13 cellular contexts compared by ENCODE assay signal in genomic region chr12:49044660-49045059, GRCh38. TPM values are rescaled to one million over a fixed set of nuclear protein-coding genes. Genes with fewer than 3 reads are reported as not detected.
"Had no signal": no experiment of that assay in that cellular context is flagged by ENCODE, and none has a peak within 500 bp of the region (broad histone marks: within the 10 kb centered on the region; RNA-seq: fewer than 3 reads in every experiment).

No MANE protein-coding gene starts in this region.

- H3K27ac ChIP-seq: body of pancreas, gastroesophageal sphincter, parathyroid adenoma, transverse colon had no signal

- H3K27me3 ChIP-seq: body of pancreas, gastroesophageal sphincter, transverse colon had no signal

- H3K4me3 ChIP-seq: body of pancreas, gastroesophageal sphincter, transverse colon had no signal

- H3K4me1 Mint-ChIP-seq: neural crest cell had no signal

- H3K27me3 Mint-ChIP-seq: activated naive CD4-positive, alpha-beta T cell treated with anti-CD3 and anti-CD28 coated beads, Interleukin-2, amount 50 U/mL, for 24 hours had no signal

- ATAC-seq: body of pancreas had no signal

- H3K9me3 Mint-ChIP-seq: activated naive CD4-positive, alpha-beta T cell treated with anti-CD3 and anti-CD28 coated beads, Interleukin-2, amount 50 U/mL, for 24 hours; neural crest cell; T-helper 2 cell treated with Interferon-gamma antibody and Interleukin-4, amounts not matched to agents 5 μg/mL and 100 μg/mL, for 36 hours had no signal

- DNase-seq: activated CD4-positive, CD25-positive, alpha-beta regulatory T cell treated with anti-CD3 and anti-CD28 coated beads, Interleukin-2, amount 50 U/mL, for 72 hours; activated T-cell treated with anti-CD3 and anti-CD28 coated beads for 4 hours; amniotic stem cell; body of pancreas; effector memory CD4-positive, alpha-beta T cell; retina; small intestine; transverse colon had no signal

- H3K27ac Mint-ChIP-seq: T-helper 2 cell treated with Interferon-gamma antibody and Interleukin-4, amounts not matched to agents 5 μg/mL and 100 μg/mL, for 36 hours had no signal

- H3K4me1 ChIP-seq: body of pancreas, gastroesophageal sphincter, parathyroid adenoma, transverse colon had no signal

- H3K4me3 Mint-ChIP-seq: activated naive CD4-positive, alpha-beta T cell treated with anti-CD3 and anti-CD28 coated beads, Interleukin-2, amount 50 U/mL, for 24 hours; neural crest cell; T-helper 2 cell treated with Interferon-gamma antibody and Interleukin-4, amounts not matched to agents 5 μg/mL and 100 μg/mL, for 36 hours had no signal

- H3K9me3 ChIP-seq: body of pancreas, gastroesophageal sphincter, transverse colon had no signal

RNA-seq across cellular contexts. Expression of gene RHEBL1, which starts 25.1 kb away (rescaled TPM):
- total RNA-seq: body of pancreas, transverse colon had no signal

RNA-seq across cellular contexts. Expression of gene DDN, which starts 45.5 kb away (rescaled TPM):
- total RNA-seq: gastroesophageal sphincter had no signal

RNA-seq across cellular contexts. Expression of gene DHH, which starts 49.9 kb away (rescaled TPM):
- total RNA-seq: body of pancreas had no signal
